1 cellular context compared by ENCODE assay signal in the genomic region with DNA sequence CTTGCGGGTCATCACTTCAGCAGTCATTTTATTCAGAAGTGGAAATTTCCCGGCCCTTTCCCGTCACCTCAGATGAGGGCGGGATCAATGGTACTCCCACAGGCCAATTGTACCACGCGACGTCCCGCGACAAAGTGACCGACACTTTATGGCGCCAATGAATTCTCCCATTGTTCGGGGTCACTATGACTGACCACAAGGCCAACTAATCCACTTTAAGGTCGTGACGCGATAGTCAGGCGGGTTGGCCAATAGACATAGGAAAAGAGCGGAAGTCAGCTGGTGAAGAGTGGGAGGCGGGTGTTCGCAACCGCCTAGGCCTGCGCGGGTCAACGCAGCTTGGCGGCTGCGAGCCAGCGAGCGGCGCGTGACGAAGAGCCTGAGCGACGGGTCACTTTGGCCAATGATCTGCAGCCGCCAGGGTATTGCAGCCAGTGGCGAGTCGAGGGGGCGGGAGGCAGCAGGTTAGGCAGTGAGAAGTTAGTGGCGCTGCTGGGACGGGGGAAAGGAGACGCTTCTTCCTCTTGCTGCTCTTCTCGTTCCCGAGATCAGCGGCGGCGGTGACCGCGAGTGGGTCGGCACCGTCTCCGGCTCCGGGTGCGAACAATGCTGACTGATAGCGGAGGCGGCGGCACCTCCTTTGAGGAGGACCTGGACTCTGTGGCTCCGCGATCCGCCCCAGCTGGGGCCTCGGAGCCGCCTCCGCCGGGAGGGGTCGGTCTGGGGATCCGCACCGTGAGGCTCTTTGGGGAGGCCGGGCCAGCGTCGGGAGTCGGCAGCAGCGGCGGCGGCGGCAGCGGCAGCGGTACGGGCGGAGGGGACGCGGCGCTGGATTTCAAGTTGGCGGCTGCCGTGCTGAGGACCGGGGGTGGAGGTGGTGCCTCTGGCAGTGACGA.
A peak's percentile ranks its signal among the peaks of the same experiment; 100 is the strongest.
TF ChIP-seq lines count a peak whose summit lies in the region.

A gene with protein sequence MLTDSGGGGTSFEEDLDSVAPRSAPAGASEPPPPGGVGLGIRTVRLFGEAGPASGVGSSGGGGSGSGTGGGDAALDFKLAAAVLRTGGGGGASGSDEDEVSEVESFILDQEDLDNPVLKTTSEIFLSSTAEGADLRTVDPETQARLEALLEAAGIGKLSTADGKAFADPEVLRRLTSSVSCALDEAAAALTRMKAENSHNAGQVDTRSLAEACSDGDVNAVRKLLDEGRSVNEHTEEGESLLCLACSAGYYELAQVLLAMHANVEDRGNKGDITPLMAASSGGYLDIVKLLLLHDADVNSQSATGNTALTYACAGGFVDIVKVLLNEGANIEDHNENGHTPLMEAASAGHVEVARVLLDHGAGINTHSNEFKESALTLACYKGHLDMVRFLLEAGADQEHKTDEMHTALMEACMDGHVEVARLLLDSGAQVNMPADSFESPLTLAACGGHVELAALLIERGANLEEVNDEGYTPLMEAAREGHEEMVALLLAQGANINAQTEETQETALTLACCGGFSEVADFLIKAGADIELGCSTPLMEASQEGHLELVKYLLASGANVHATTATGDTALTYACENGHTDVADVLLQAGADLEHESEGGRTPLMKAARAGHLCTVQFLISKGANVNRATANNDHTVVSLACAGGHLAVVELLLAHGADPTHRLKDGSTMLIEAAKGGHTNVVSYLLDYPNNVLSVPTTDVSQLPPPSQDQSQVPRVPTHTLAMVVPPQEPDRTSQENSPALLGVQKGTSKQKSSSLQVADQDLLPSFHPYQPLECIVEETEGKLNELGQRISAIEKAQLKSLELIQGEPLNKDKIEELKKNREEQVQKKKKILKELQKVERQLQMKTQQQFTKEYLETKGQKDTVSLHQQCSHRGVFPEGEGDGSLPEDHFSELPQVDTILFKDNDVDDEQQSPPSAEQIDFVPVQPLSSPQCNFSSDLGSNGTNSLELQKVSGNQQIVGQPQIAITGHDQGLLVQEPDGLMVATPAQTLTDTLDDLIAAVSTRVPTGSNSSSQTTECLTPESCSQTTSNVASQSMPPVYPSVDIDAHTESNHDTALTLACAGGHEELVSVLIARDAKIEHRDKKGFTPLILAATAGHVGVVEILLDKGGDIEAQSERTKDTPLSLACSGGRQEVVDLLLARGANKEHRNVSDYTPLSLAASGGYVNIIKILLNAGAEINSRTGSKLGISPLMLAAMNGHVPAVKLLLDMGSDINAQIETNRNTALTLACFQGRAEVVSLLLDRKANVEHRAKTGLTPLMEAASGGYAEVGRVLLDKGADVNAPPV (N-terminal part only) (plus strand): TSS at position 472 of the 896 bp plus-strand sequence. CDS start 135 bp downstream, at position 607.

TF ChIP-seq in IMR-90, 13 proteins besides CTCF, POLR2A, EP300 and RAD21 (continued from another document):
- TF ChIP-seq, protein P1, sequence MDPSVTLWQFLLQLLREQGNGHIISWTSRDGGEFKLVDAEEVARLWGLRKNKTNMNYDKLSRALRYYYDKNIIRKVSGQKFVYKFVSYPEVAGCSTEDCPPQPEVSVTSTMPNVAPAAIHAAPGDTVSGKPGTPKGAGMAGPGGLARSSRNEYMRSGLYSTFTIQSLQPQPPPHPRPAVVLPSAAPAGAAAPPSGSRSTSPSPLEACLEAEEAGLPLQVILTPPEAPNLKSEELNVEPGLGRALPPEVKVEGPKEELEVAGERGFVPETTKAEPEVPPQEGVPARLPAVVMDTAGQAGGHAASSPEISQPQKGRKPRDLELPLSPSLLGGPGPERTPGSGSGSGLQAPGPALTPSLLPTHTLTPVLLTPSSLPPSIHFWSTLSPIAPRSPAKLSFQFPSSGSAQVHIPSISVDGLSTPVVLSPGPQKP (IDR thresholded peaks at IDR 0.05; ENCODE audit: borderline replicate concordance, low read depth, low read length): no peak
- no peak for TF ChIP-seq RCOR1 (IDR thresholded peaks at IDR 0.05; ENCODE audit: insufficient replicate concordance, low read length)
- no peak for TF ChIP-seq SMC3 (IDR thresholded peaks at IDR 0.05; ENCODE audit: low read depth, low read length)
- TF ChIP-seq RFX5 (IDR thresholded peaks at IDR 0.05; ENCODE audit: low read depth, low read length): no peak
- no peak for TF ChIP-seq MAZ (IDR thresholded peaks at IDR 0.05; ENCODE audit: borderline replicate concordance, low read depth, low read length)
- TF ChIP-seq, protein P2, sequence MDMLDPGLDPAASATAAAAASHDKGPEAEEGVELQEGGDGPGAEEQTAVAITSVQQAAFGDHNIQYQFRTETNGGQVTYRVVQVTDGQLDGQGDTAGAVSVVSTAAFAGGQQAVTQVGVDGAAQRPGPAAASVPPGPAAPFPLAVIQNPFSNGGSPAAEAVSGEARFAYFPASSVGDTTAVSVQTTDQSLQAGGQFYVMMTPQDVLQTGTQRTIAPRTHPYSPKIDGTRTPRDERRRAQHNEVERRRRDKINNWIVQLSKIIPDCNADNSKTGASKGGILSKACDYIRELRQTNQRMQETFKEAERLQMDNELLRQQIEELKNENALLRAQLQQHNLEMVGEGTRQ (IDR thresholded peaks at IDR 0.05; ENCODE audit: low read depth, low read length): peak; percentile 92
- TF ChIP-seq MAFK (IDR thresholded peaks at IDR 0.05; ENCODE audit: low read depth, low read length): no peak
- TF ChIP-seq FOS (IDR thresholded peaks at IDR 0.05; ENCODE audit: low read depth, low read length): peak; percentile 88
- TF ChIP-seq BHLHE40 (IDR thresholded peaks at IDR 0.05; ENCODE audit: low read depth, low read length): peak; percentile 94
- TF ChIP-seq NFE2L2 (IDR thresholded peaks at IDR 0.05; ENCODE audit: low read depth, low read length): no peak
- TF ChIP-seq CHD1 (IDR thresholded peaks at IDR 0.05; ENCODE audit: low read depth, low read length): no peak
- no peak for TF ChIP-seq MXI1 (IDR thresholded peaks at IDR 0.05; ENCODE audit: borderline replicate concordance, low read depth, low read length)
